8 cellular contexts compared by ENCODE assay signal in the genomic region with DNA sequence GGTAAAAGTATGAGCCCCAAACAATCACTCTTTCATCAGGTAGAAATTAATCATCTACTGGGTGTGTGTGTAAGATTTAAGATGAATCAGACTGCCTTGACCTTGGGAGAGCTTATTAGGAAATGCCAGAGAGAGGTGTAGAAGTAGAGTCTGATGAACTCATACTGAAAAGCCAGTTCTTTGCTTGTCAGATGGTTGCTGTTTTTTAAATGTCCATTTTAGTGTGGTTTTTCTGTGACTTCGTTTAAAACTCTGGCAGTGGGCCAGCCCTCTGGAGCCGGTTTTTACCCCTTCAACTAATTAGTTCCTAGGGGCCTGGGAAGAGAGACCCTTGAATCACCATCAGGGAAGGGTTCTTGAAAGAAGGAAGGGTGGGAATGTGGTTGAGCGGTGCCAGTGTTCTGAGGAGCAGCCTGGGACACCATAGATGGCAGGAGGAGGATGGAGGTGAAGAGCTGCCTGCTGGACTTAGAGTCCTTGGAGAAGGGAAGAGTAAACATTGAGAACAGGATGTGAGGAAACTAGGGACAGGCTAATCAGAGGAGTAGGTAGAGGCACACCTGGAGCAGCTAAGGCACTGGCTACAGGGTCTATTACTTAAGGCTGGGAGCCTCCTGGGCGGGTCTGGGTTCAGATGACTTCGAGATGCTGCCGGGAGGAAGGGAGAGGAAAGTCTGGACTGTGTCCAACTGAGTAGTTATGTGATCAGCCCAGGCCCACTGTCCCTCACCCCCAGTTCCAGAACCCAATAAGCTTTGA.
DNase-seq lines count a peak whose midpoint lies in the region; ATAC-seq and TF ChIP-seq lines count a peak whose summit lies in the region.

No MANE protein-coding gene starts in this region.

- H3K27ac ChIP-seq in right cardiac atrium (ENCODE audit: low read length) (peak overlapping the region; percentile 56), smooth muscle cell (ENCODE audit: low read depth) (peak overlapping the region; percentile 84)

- no peak overlapping the region for H2AFZ ChIP-seq in smooth muscle cell (ENCODE audit: low read depth)

- TF ChIP-seq CTCF in Calu3 (IDR thresholded peaks at IDR 0.05; ENCODE audit: unreplicated experiment), result no peak
- no peak for TF ChIP-seq CTCF in smooth muscle cell (IDR thresholded peaks at IDR 0.05; ENCODE audit: borderline replicate concordance, insufficient read depth, poor library complexity, severe bottlenecking)

- DNase-seq in Calu3 (no peak), KG1 (lab: John Stamatoyannopoulos, UW) (peak; percentile 28), right cardiac atrium (no peak), smooth muscle cell (lab: John Stamatoyannopoulos, UW; ENCODE audit: unreplicated experiment) (no peak)
- peak; percentile 33 for DNase-seq in activated CD4-positive, alpha-beta memory T cell treated with anti-CD3 and anti-CD28 coated beads, Interleukin-2, amount 10 ng/mL, durations not matched to agents 7 days and 5 days
- no peak for DNase-seq in stimulated activated CD4-positive, alpha-beta T cell treated with anti-CD3 and anti-CD28 coated beads, Interleukin-4, amount 100 ng/mL, for 4 hours
- no peak for DNase-seq in activated CD4-positive, alpha-beta T cell treated with anti-CD3 and anti-CD28 coated beads for 48 hours

- intact Hi-C loops in Calu3 (cut with micrococcal nuclease; ENCODE audit: unreplicated experiment) (loop anchor here (2.0 kb wide), 1 partner anchor 21 kb away; no protein-coding TSS in a partner anchor), right cardiac atrium (cut with DNase I) (loop anchor here in 1 of 4 donors (5.0 kb wide), 1 partner anchor 39 kb away; no protein-coding TSS in a partner anchor)

- CTCF ChIA-PET in Calu3 (lab: Charles Lee), result interaction anchor here (0.7 to 1.3 kb wide), 6 partner anchors 15 to 604 kb away, joined by 3 to 9 read pairs (median 4); no protein-coding TSS in a partner anchor
- CTCF ChIA-PET in activated CD4-positive, alpha-beta memory T cell treated with anti-CD3 and anti-CD28 coated beads, Interleukin-2, amount 10 ng/mL, durations not matched to agents 7 days and 5 days (lab: Charles Lee), result interaction anchor here (0.7 to 12.8 kb wide), 9 partner anchors 8 to 81 kb away, joined by 3 to 240 read pairs (median 4); no protein-coding TSS in a partner anchor

- peaks cover 56% of the 10 kb centered on the region for H3K79me2 ChIP-seq in smooth muscle cell (ENCODE audit: low read depth)

- H3F3A ChIP-seq in smooth muscle cell (ENCODE audit: low read depth), result peaks cover 37% of the 10 kb centered on the region

- H3K9me3 Mint-ChIP-seq in Calu3 (ENCODE audit: low read depth, unreplicated experiment), result no peaks in the 10 kb centered on the region
- H3K9me3 Mint-ChIP-seq in activated CD4-positive, alpha-beta memory T cell treated with anti-CD3 and anti-CD28 coated beads, Interleukin-2, amount 10 ng/mL, durations not matched to agents 7 days and 5 days, result no peaks in the 10 kb centered on the region

- H3K4me2 ChIP-seq in smooth muscle cell, result peak overlapping the region; percentile 93

- peak overlapping the region; percentile 93 for H3K9ac ChIP-seq in smooth muscle cell (ENCODE audit: low read depth)

- peaks cover 66% of the 10 kb centered on the region for H3K4me1 Mint-ChIP-seq in Calu3 (ENCODE audit: low read depth, unreplicated experiment)
- peaks cover 61% of the 10 kb centered on the region for H3K4me1 Mint-ChIP-seq in activated CD4-positive, alpha-beta memory T cell treated with anti-CD3 and anti-CD28 coated beads, Interleukin-2, amount 10 ng/mL, durations not matched to agents 7 days and 5 days

- BruUV-seq in Calu3 (replicated peaks; lab: Mats Ljungman, UMichigan), result no TSS peak

- POLR2A ChIA-PET in activated CD4-positive, alpha-beta memory T cell treated with anti-CD3 and anti-CD28 coated beads, Interleukin-2, amount 10 ng/mL, durations not matched to agents 7 days and 5 days (lab: Charles Lee), result interaction anchor here (1.0 to 13.2 kb wide), 9 partner anchors 9 to 594 kb away, joined by 3 to 385 read pairs (median 7); a partner anchor contains a TSS

- no peaks in the 10 kb centered on the region for H3K36me3 ChIP-seq in smooth muscle cell (ENCODE audit: low read depth)

- peak overlapping the region; percentile 84 for H3K4me3 Mint-ChIP-seq in Calu3 (ENCODE audit: low read depth, unreplicated experiment)
- H3K4me3 Mint-ChIP-seq in activated CD4-positive, alpha-beta memory T cell treated with anti-CD3 and anti-CD28 coated beads, Interleukin-2, amount 10 ng/mL, durations not matched to agents 7 days and 5 days, result peak overlapping the region; percentile 93

- peaks cover 56% of the 10 kb centered on the region for H3K36me3 Mint-ChIP-seq in Calu3 (ENCODE audit: insufficient read depth, unreplicated experiment)
- H3K36me3 Mint-ChIP-seq in activated CD4-positive, alpha-beta memory T cell treated with anti-CD3 and anti-CD28 coated beads, Interleukin-2, amount 10 ng/mL, durations not matched to agents 7 days and 5 days (ENCODE audit: low read depth), result peaks cover 37% of the 10 kb centered on the region

- ATAC-seq in right cardiac atrium, result no peak
- ATAC-seq in HG03108 (IDR thresholded peaks at IDR 0.05; ENCODE audit: unreplicated experiment), result no peak

- H3K4me1 ChIP-seq in right cardiac atrium (ENCODE audit: control insufficient read depth, insufficient read depth, low read length) (peaks cover 16% of the 10 kb centered on the region), smooth muscle cell (ENCODE audit: low read depth) (peaks cover 36% of the 10 kb centered on the region)

- WGBS in right cardiac atrium, result 32% methylated on average over 6 of the region's 6 CpGs
- 41% methylated on average over 6 of the region's 6 CpGs for WGBS in smooth muscle cell (ENCODE audit: low lambda C conversion rate)

- no peaks in the 10 kb centered on the region for H3K9me3 ChIP-seq in right cardiac atrium (ENCODE audit: control insufficient read depth, low read length)
- no peaks in the 10 kb centered on the region for H3K9me3 ChIP-seq in smooth muscle cell (replicated peaks; ENCODE audit: low read depth)

- peaks cover 57% of the 10 kb centered on the region for H4K20me1 ChIP-seq in smooth muscle cell (ENCODE audit: low read depth)

- H3K27ac Mint-ChIP-seq in Calu3 (ENCODE audit: unreplicated experiment), result peak overlapping the region; percentile 91
- peak overlapping the region; percentile 95 for H3K27ac Mint-ChIP-seq in activated CD4-positive, alpha-beta memory T cell treated with anti-CD3 and anti-CD28 coated beads, Interleukin-2, amount 10 ng/mL, durations not matched to agents 7 days and 5 days

- no peaks in the 10 kb centered on the region for H3K27me3 ChIP-seq in right cardiac atrium (ENCODE audit: control insufficient read depth, insufficient read depth)
- H3K27me3 ChIP-seq in smooth muscle cell (ENCODE audit: low read depth), result no peaks in the 10 kb centered on the region

- peak overlapping the region; percentile 82 for H3K4me3 ChIP-seq in right cardiac atrium (ENCODE audit: low read length)
- H3K4me3 ChIP-seq in smooth muscle cell, result peak overlapping the region; percentile 89

- H3K27me3 Mint-ChIP-seq in Calu3 (ENCODE audit: unreplicated experiment), result no peaks in the 10 kb centered on the region
- H3K27me3 Mint-ChIP-seq in activated CD4-positive, alpha-beta memory T cell treated with anti-CD3 and anti-CD28 coated beads, Interleukin-2, amount 10 ng/mL, durations not matched to agents 7 days and 5 days, result no peaks in the 10 kb centered on the region

Comparison
In these comparisons a context has a peak if more than half of its experiments do, and no peak if none do; other contexts are left out.
1. DNase-seq: peak in KG1 (single experiment) and activated CD4-positive, alpha-beta memory T cell treated with anti-CD3 and anti-CD28 coated beads, Interleukin-2, amount 10 ng/mL, durations not matched to agents 7 days and 5 days (single experiment); none in Calu3 (single experiment), right cardiac atrium (0 of 3), smooth muscle cell (single experiment), stimulated activated CD4-positive, alpha-beta T cell treated with anti-CD3 and anti-CD28 coated beads, Interleukin-4, amount 100 ng/mL, for 4 hours (0 of 2) and activated CD4-positive, alpha-beta T cell treated with anti-CD3 and anti-CD28 coated beads for 48 hours (single experiment).